Comparison of ENCODE assay signal across 19 cellular contexts in the genomic region with DNA sequence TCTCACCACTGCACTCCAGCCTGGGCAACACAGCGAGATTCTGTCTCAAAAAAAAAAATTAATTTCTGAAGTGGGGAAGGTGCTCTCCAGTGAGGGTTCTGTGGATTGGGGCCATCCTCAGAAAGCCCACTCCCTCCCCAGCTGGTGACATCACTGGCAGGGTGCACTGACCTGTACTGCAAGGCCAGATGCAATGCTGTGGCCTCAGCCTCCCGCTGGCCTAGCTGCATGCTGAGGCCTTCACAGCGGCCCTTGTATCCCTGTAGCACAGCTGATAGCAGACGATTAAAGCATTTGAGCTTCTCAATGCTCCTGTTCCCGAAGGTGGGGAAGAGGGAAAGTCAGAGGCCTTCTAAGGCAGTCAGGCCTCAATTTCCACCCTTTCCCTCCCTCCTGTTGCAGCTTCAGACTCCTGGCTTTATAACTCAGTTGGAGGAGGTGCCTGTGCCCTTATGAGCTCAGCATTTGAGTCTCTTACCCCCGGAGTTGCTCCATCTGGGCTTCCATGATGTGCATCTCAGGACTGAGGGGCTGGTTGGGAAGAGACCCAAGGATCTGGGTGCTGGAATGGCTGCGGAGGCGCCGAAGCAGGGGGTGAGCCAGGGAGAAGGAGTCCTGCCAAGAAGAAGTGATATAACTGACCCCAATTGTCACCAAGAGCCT. TPM values are rescaled to one million over a fixed set of nuclear protein-coding genes. Genes with fewer than 3 reads are reported as not detected.
A peak's percentile ranks its signal among the peaks of the same experiment; 100 is the strongest.
DNase-seq lines count a peak whose midpoint lies in the region.
"Had no signal": no experiment of that assay in that cellular context is flagged by ENCODE, and none has a peak within 500 bp of the region (broad histone marks: within the 10 kb centered on the region; RNA-seq: fewer than 3 reads in every experiment).

No MANE protein-coding gene starts in this region.

- H2AFZ ChIP-seq in GM23248 (no peak overlapping the region), mesenchymal stem cell (ENCODE audit: low read depth, low read length) (no peak overlapping the region)

- H3K36me3 ChIP-seq in GM23248 (ENCODE audit: low read depth) (no peaks in the 10 kb centered on the region), mesenchymal stem cell (ENCODE audit: control insufficient read depth in 1 of 2, insufficient read depth in 2 of 2, low read depth in 1 of 2, low read length in 2 of 2) (no peaks in the 10 kb centered on the region)

- H3K9me3 ChIP-seq in GM23248 (ENCODE audit: low read depth): no peaks in the 10 kb centered on the region
- peaks cover 10% of the 10 kb centered on the region for H3K9me3 ChIP-seq in mesenchymal stem cell (ENCODE audit: control insufficient read depth, low read length)

- no peak overlapping the region for H3K23ac ChIP-seq in mesenchymal stem cell (ENCODE audit: low read length in 2 of 2)

- H3K14ac ChIP-seq in mesenchymal stem cell (ENCODE audit: low read length in 2 of 2): no peak overlapping the region

- H2BK12ac ChIP-seq in mesenchymal stem cell (ENCODE audit: low read length in 2 of 2): no peak overlapping the region

- H3K9ac ChIP-seq in GM23248: no peak overlapping the region
- no peak overlapping the region for H3K9ac ChIP-seq in mesenchymal stem cell (ENCODE audit: low read length)
- H3K9ac ChIP-seq: KMS-11 had no signal

- no peak overlapping the region for H3K4me3 ChIP-seq in GM23248
- no peak overlapping the region for H3K4me3 ChIP-seq in mesenchymal stem cell (ENCODE audit: insufficient read depth in 1 of 2, low read depth in 1 of 2, low read length in 2 of 2)

- in situ Hi-C loops in GM23248 (cut with MboI): no loop called here

- no peak overlapping the region for H2AK5ac ChIP-seq in mesenchymal stem cell (ENCODE audit: low read length, severe bottlenecking)

- H3K4me1 ChIP-seq in GM23248 (ENCODE audit: insufficient read depth) (no peaks in the 10 kb centered on the region), mesenchymal stem cell (ENCODE audit: control insufficient read depth, insufficient read depth, low read depth, low read length) (peaks cover 5% of the 10 kb centered on the region)

- no peaks in the 10 kb centered on the region for H3F3A ChIP-seq in GM23248 (ENCODE audit: insufficient read depth)

- H3K27me3 ChIP-seq in GM23248 (replicated peaks; ENCODE audit: insufficient read depth): no peaks in the 10 kb centered on the region
- peaks cover 0 to 13% of the 10 kb centered on the region in 2 experiments for H3K27me3 ChIP-seq in mesenchymal stem cell (ENCODE audit: control insufficient read depth in 1 of 2, insufficient read depth in 1 of 2, low read length in 2 of 2)

- peak overlapping the region; percentile 19 for H4K8ac ChIP-seq in mesenchymal stem cell (ENCODE audit: low read length)

- 62 to 70% methylated on average over 9 of the region's 9 CpGs for WGBS in GM23248 (ENCODE audit: low coverage in 1 of 2, low lambda C conversion rate in 2 of 2, missing lambda C conversion rate in 2 of 2), 2 experiments
- WGBS in mesenchymal stem cell: 92% methylated on average over 9 of the region's 9 CpGs

- H3K4me2 ChIP-seq in GM23248 (ENCODE audit: unreplicated experiment) (no peak overlapping the region), mesenchymal stem cell (ENCODE audit: low read length, poor library complexity, severe bottlenecking) (no peak overlapping the region)
- H3K4me2 ChIP-seq: KMS-11 had no signal

- H3K79me1 ChIP-seq in mesenchymal stem cell (replicated peaks; ENCODE audit: low read length, poor library complexity, severe bottlenecking): no peaks in the 10 kb centered on the region

- no peak overlapping the region for H3K4ac ChIP-seq in mesenchymal stem cell (ENCODE audit: low read depth in 1 of 2, low read length in 2 of 2)

- no peak overlapping the region for H2BK15ac ChIP-seq in mesenchymal stem cell (ENCODE audit: low read depth, poor library complexity, severe bottlenecking)

- H2BK5ac ChIP-seq in mesenchymal stem cell (ENCODE audit: low read depth, low read length, poor library complexity, severe bottlenecking): no peak overlapping the region

- no peak overlapping the region for H4K91ac ChIP-seq in mesenchymal stem cell (ENCODE audit: low read length)

- no peaks in the 10 kb centered on the region for H3K9me2 ChIP-seq in GM23248 (ENCODE audit: insufficient read depth)

- H2BK120ac ChIP-seq in mesenchymal stem cell (ENCODE audit: low read depth, low read length): no peak overlapping the region

- no peaks in the 10 kb centered on the region for H4K20me1 ChIP-seq in GM23248 (ENCODE audit: insufficient read depth)

- no peak overlapping the region for H3K18ac ChIP-seq in mesenchymal stem cell (ENCODE audit: low read depth in 1 of 2, low read length in 2 of 2)

- H3K27ac ChIP-seq in GM23248: no peak overlapping the region
- no peak overlapping the region for H3K27ac ChIP-seq in mesenchymal stem cell (ENCODE audit: low read length, poor library complexity, severe bottlenecking)
- H3K27ac ChIP-seq: 22Rv1, KMS-11 had no signal

- no peaks in the 10 kb centered on the region for H3K79me2 ChIP-seq in GM23248 (ENCODE audit: insufficient read depth)

- DNase-seq in DMS 273 (lab: John Stamatoyannopoulos, UW; ENCODE audit: unreplicated experiment) (peak; percentile 75), DMS 273 treated with DMSO at 0.1 percent for 48 hours (lab: John Stamatoyannopoulos, UW) (no peak), GM23248 (peak; percentile 45), astrocyte of the hippocampus (ENCODE audit: low read depth, low spot score) (peak; percentile 60), mesenchymal stem cell (peak; percentile 43), NCI-H510A treated with DMSO at 0.1 percent for 48 hours (lab: John Stamatoyannopoulos, UW) (no peak), hepatic stellate cell (ENCODE audit: low spot score) (no peak)
- no peak for DNase-seq in activated effector memory CD4-positive, alpha-beta T cell treated with anti-CD3 and anti-CD28 coated beads, Interleukin-2, amount 50 U/mL, for 16 hours
- DNase-seq: CD8-positive, alpha-beta T cell; NCI-H1092; NCI-H1694; NCI-H2107; NCI-H446 treated with DMSO at 0.1 percent for 48 hours; NCI-H774 had no signal

RNA-seq across cellular contexts. Expression of a gene that starts 5.3 kb away (rescaled TPM):
- not detected in 2 replicates for total RNA-seq in GM23248 (2014; rRNA removed; shearing (Covaris generic))
- not detected in 2 replicates for polyA plus RNA-seq in GM23248 (2016; fragmentation: Nextera tagmentation; extraction: Ambion mirVana)
- not detected for polyA plus RNA-seq in mesenchymal stem cell (2013, experiment 1 of 2)
- not detected for polyA plus RNA-seq in mesenchymal stem cell (2013, experiment 2 of 2)
- total RNA-seq: CD8-positive, alpha-beta T cell; MCF 10A; SK-MEL-5 had no signal
- polyA plus RNA-seq: BJ had no signal

RNA-seq across cellular contexts. Expression of a gene that starts 8.0 kb away (rescaled TPM):
- 78.5 and 82.7 TPM in 2 replicates for total RNA-seq in GM23248 (2014; rRNA removed; shearing (Covaris generic))
- 90.3 and 99.6 TPM in 2 replicates for polyA plus RNA-seq in GM23248 (2016; fragmentation: Nextera tagmentation; extraction: Ambion mirVana)
- 100 TPM for polyA plus RNA-seq in mesenchymal stem cell (2013, experiment 1 of 2)
- polyA plus RNA-seq in mesenchymal stem cell (2013, experiment 2 of 2): 103 TPM

RNA-seq across cellular contexts. Expression of a gene that starts 13.5 kb away (rescaled TPM):
- total RNA-seq in GM23248 (2014; rRNA removed; shearing (Covaris generic)): 82.5 and 96.7 TPM in 2 replicates
- polyA plus RNA-seq in GM23248 (2016; fragmentation: Nextera tagmentation; extraction: Ambion mirVana): 11.7 and 14.1 TPM in 2 replicates
- 47.1 TPM for polyA plus RNA-seq in mesenchymal stem cell (2013, experiment 1 of 2)
- polyA plus RNA-seq in mesenchymal stem cell (2013, experiment 2 of 2): 46.4 TPM

RNA-seq across cellular contexts. Expression of a gene that starts 22.5 kb away (rescaled TPM):
- total RNA-seq in GM23248 (2014; rRNA removed; shearing (Covaris generic)): 0.54 and 1.4 TPM in 2 replicates
- 0.14 and 0.31 TPM in 2 replicates for polyA plus RNA-seq in GM23248 (2016; fragmentation: Nextera tagmentation; extraction: Ambion mirVana)
- 0.36 TPM for polyA plus RNA-seq in mesenchymal stem cell (2013, experiment 1 of 2)
- polyA plus RNA-seq in mesenchymal stem cell (2013, experiment 2 of 2): 0.34 TPM

RNA-seq across cellular contexts. Expression of a gene that starts 33.2 kb away (rescaled TPM):
- 1.3 and 1.8 TPM in 2 replicates for total RNA-seq in GM23248 (2014; rRNA removed; shearing (Covaris generic))
- 17.1 and 17.4 TPM in 2 replicates for polyA plus RNA-seq in GM23248 (2016; fragmentation: Nextera tagmentation; extraction: Ambion mirVana)
- 49.4 TPM for polyA plus RNA-seq in mesenchymal stem cell (2013, experiment 1 of 2)
- 49.0 TPM for polyA plus RNA-seq in mesenchymal stem cell (2013, experiment 2 of 2)

Comparison
In these comparisons a context has a peak if more than half of its experiments do, and no peak if none do; other contexts are left out.
1. DNase-seq: peak in DMS 273 (single experiment), GM23248 (single experiment), astrocyte of the hippocampus (single experiment) and mesenchymal stem cell (single experiment); none in DMS 273 treated with DMSO at 0.1 percent for 48 hours (single experiment), activated effector memory CD4-positive, alpha-beta T cell treated with anti-CD3 and anti-CD28 coated beads, Interleukin-2, amount 50 U/mL, for 16 hours (single experiment), NCI-H510A treated with DMSO at 0.1 percent for 48 hours (single experiment) and hepatic stellate cell (single experiment).